11 cellular contexts compared by ENCODE assay signal in the genomic region with DNA sequence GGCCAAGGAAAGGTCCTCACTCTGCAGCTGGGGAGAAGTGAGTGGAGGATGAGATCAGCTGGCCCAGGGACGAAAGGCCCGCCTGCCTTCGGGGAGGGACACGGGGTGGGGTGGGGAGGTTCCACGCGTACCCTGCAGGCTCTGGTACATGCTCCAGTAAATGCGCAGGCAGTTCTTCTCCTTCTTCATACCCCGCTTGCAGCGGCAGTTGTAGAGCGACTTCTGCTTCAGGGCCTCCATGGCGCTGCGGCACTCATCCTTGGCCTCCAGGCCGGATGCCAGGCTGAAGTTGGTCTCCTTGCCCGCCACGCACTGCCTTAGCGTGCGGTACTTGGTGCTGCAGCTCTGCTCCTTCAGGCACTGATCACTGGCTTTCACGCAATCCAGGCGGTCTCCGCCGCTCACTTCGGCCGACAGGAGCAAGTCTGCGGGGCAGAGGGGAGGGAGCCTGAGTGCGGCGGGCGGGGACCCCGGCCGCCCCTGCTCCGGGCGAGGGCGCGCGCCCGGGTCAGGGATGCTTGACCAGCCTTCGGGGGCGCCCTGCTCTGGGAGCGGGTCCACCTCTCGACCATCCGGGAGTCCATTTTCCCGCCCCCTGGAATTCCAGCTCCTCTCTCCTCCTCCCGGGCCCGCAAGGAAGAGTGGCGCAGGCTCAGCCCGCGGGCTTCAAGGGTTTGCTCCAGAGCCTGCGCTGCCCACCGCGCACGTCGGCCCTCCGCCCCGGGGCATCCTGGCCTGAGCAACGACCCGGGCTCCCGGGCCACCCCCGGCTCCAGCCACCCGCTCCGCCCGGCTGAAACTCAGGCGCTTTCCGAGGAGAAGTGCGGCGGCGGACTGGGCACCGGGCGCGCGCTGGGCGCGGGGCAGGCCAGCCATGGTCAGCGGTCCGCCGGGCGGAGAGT. TPM values are rescaled to one million over a fixed set of nuclear protein-coding genes. Genes with fewer than 3 reads are reported as not detected.
A peak's percentile ranks its signal among the peaks of the same experiment; 100 is the strongest.
DNase-seq lines count a peak whose midpoint lies in the region; ATAC-seq and TF ChIP-seq lines count a peak whose summit lies in the region.
"Had no signal": no experiment of that assay in that cellular context is flagged by ENCODE, and none has a peak within 500 bp of the region (broad histone marks: within the 10 kb centered on the region; RNA-seq: fewer than 3 reads in every experiment).

No MANE protein-coding gene starts in this region.

- H3K27ac ChIP-seq in muscle layer of duodenum (ENCODE audit: low read length) (no peak overlapping the region), transverse colon (peak overlapping the region; percentile 55 to 81 (median 57))

- peaks cover 4 to 24% of the 10 kb centered on the region in 2 donors for H3K4me1 ChIP-seq in muscle layer of duodenum (ENCODE audit: control insufficient read depth in 1 of 2, insufficient read depth in 2 of 2, low read length in 2 of 2)
- peaks cover 0 to 23% (median 11%) of the 10 kb centered on the region in 4 donors for H3K4me1 ChIP-seq in transverse colon

- no peak for TF ChIP-seq EP300 in transverse colon (IDR thresholded peaks at IDR 0.05; ENCODE audit: low read depth)

- DNase-seq in HuH-7.5 (ENCODE audit: low spot score) (peak; percentile 32), fibroblast of villous mesenchyme (ENCODE audit: low read depth) (no peak), transverse colon (no peak), G401 (ENCODE audit: low spot score) (no peak), activated gamma-delta T cell (lab: John Stamatoyannopoulos, UW) (no peak), NCI-H1930 (lab: John Stamatoyannopoulos, UW) (no peak)
- DNase-seq: activated CD4-positive, alpha-beta T cell treated with anti-CD3 and anti-CD28 coated beads, Interleukin-2, amount 50 U/mL, for 1 hour; PC-3 had no signal

- in situ Hi-C loops in transverse colon (cut with MboI; ENCODE audit: low pct_ligation_motif_present in 1 of 4, low pct_unique_long_range_greater_than_20kb in 1 of 4, low sequenced_read_pairs in 3 of 4), result no loop called here
- in situ Hi-C loops in G401 (cut with HindIII; ENCODE audit: low sequenced_read_pairs), result no loop called here

- no peak for TF ChIP-seq CTCF in fibroblast of villous mesenchyme (IDR thresholded peaks at IDR 0.05; ENCODE audit: insufficient read depth, low read depth, low read length)
- no peak for TF ChIP-seq CTCF in transverse colon (IDR thresholded peaks at IDR 0.05)

- H3K27me3 ChIP-seq in muscle layer of duodenum (ENCODE audit: low read depth, low read length) (peaks cover 21% of the 10 kb centered on the region), transverse colon (peaks cover 71% of the 10 kb centered on the region)

- intact Hi-C loops in transverse colon (cut with DNase I; ENCODE audit: low total_unique reads), result loop anchor here (10.0 kb wide), 1 partner anchor 316 kb away; no protein-coding TSS in a partner anchor

- H3K9me3 ChIP-seq in muscle layer of duodenum (ENCODE audit: control insufficient read depth in 1 of 2, low read length in 2 of 2) (no peaks in the 10 kb centered on the region), transverse colon (no peaks in the 10 kb centered on the region)

- peak overlapping the region; percentile 63 for H3K4me3 ChIP-seq in fibroblast of villous mesenchyme (ENCODE audit: low read depth, low read length)
- H3K4me3 ChIP-seq in muscle layer of duodenum (ENCODE audit: low read depth in 1 of 2, low read length in 2 of 2), result peak overlapping the region; percentile 52 to 80
- peak overlapping the region; percentile 39 to 52 (median 40) for H3K4me3 ChIP-seq in transverse colon

- H3K36me3 ChIP-seq in muscle layer of duodenum (ENCODE audit: control insufficient read depth in 1 of 2, insufficient read depth in 2 of 2, low read length in 2 of 2) (no peaks in the 10 kb centered on the region), transverse colon (no peaks in the 10 kb centered on the region)

- TF ChIP-seq POLR2A in transverse colon (IDR thresholded peaks at IDR 0.05) (no peak), GM18505 (IDR thresholded peaks at IDR 0.05; ENCODE audit: borderline replicate concordance, extremely low read depth, insufficient read depth, insufficient read length) (no peak)

- WGBS in transverse colon (ENCODE audit: low coverage in 1 of 2), 2 donors, result 38% methylated on average over 59 of the region's 75 CpGs; no CpG with 5 or more reads in 1 of the 2 donors

- ATAC-seq in GM18505 (IDR thresholded peaks at IDR 0.05; ENCODE audit: unreplicated experiment), result no peak
- ATAC-seq: PC-3 had no signal

RNA-seq across cellular contexts. Expression of a gene that starts 2.1 kb away (rescaled TPM):
- total RNA-seq in fibroblast of villous mesenchyme (9.3 and 59.6 TPM in 2 replicates), transverse colon (10 to 100 TPM; 12.0 to 32.8 (median 17.3) TPM)
- 0.37 and 1.1 TPM in 2 replicates for total RNA-seq in G401 (2014; rRNA removed; shearing (Covaris generic))
- total RNA-seq: PC-3 had no signal

RNA-seq across cellular contexts. Expression of a gene that starts 53.3 kb away (rescaled TPM):
- total RNA-seq in fibroblast of villous mesenchyme (not detected in 2 replicates), transverse colon (not detected)
- not detected in 2 replicates for total RNA-seq in G401 (2014; rRNA removed; shearing (Covaris generic))
- total RNA-seq: lung microvascular endothelial cell, PC-3 had no signal
